16 cellular contexts compared by ENCODE assay signal in genomic region chr1:39386997-39387396, GRCh38.
A peak's percentile ranks its signal among the peaks of the same experiment; 100 is the strongest.
DNase-seq lines count a peak whose midpoint lies in the region; ATAC-seq and TF ChIP-seq lines count a peak whose summit lies in the region.
"Had no signal": no experiment of that assay in that cellular context is flagged by ENCODE, and none has a peak within 500 bp of the region (broad histone marks: within the 10 kb centered on the region; RNA-seq: fewer than 3 reads in every experiment).

No MANE protein-coding gene starts in this region.

- H4K8ac ChIP-seq in IMR-90 (ENCODE audit: low read depth in 2 of 2, low read length in 2 of 2) (peak overlapping the region in 1 of 2 experiments; percentile 59; a peak in 1 of 4 replicates), mesenchymal stem cell (ENCODE audit: low read length) (no peak overlapping the region)

- 0 out of 3 replicates have a peak overlapping the region, but pooled peaks have one; percentile 10 for H2BK15ac ChIP-seq in IMR-90 (ENCODE audit: low read depth, low read length)
- H2BK15ac ChIP-seq in mesenchymal stem cell (ENCODE audit: low read depth, poor library complexity, severe bottlenecking): no peak overlapping the region

- no peak for TF ChIP-seq CTCF in IMR-90 (conservative IDR thresholded peaks at IDR 0.05; ENCODE audit: low read depth, low read length)

- H3K9me3 Mint-ChIP-seq in stimulated activated effector memory CD8-positive, alpha-beta T cell treated with anti-CD3 and anti-CD28 coated beads, Interleukin-12 subunit alpha, Interleukin-12 subunit beta, amount 100 ng/mL, for 72 hours: no peaks in the 10 kb centered on the region
- H3K9me3 Mint-ChIP-seq: CD14-positive monocyte; central memory CD8-positive, alpha-beta T cell had no signal

- DNase-seq in IMR-90 (no peak), mesenchymal stem cell (no peak), posterior cingulate gyrus (no peak), RKO (ENCODE audit: low spot score) (no peak)
- DNase-seq in stimulated activated effector memory CD8-positive, alpha-beta T cell treated with anti-CD3 and anti-CD28 coated beads, Interleukin-12 subunit alpha, Interleukin-12 subunit beta, amount 100 ng/mL, for 72 hours (ENCODE audit: low spot score in 2 of 2): no peak
- DNase-seq: activated CD4-positive, alpha-beta T cell treated with anti-CD3 and anti-CD28 coated beads, Interleukin-2, amount 50 U/mL, for 4 hours; activated T-cell treated with anti-CD3 and anti-CD28 coated beads, Interleukin-2, amount 50 U/mL, for 48 hours; DMS79; effector memory CD4-positive, alpha-beta T cell; Karpas-422; NCI-H1105 had no signal

- peaks cover 15% of the 10 kb centered on the region; the same call in 1 of the 2 replicates for H4K20me1 ChIP-seq in IMR-90 (ENCODE audit: insufficient read depth, low read length)

- H2BK120ac ChIP-seq in IMR-90 (ENCODE audit: low read depth, low read length) (peak overlapping the region; percentile 52), mesenchymal stem cell (ENCODE audit: low read depth, low read length) (no peak overlapping the region)

- H3K79me1 ChIP-seq in IMR-90 (ENCODE audit: low read depth in 1 of 2, low read length in 2 of 2) (peaks cover 15 to 45% of the 10 kb centered on the region in 2 experiments), mesenchymal stem cell (replicated peaks; ENCODE audit: low read length, poor library complexity, severe bottlenecking) (peaks cover 1% of the 10 kb centered on the region)

- ATAC-seq in IMR-90 (ENCODE audit: low read depth) (no peak), GM21390 (IDR thresholded peaks at IDR 0.05; ENCODE audit: unreplicated experiment) (no peak)
- no peak for ATAC-seq in stimulated activated effector memory CD8-positive, alpha-beta T cell treated with anti-CD3 and anti-CD28 coated beads, Interleukin-12 subunit alpha, Interleukin-12 subunit beta, amount 100 ng/mL, for 72 hours

- no TSS peak for BruUV-seq in IMR-90 (replicated peaks; lab: Mats Ljungman, UMichigan)

- H3K27me3 ChIP-seq in IMR-90 (ENCODE audit: control insufficient read depth, insufficient read depth, low read length) (no peaks in the 10 kb centered on the region), mesenchymal stem cell (ENCODE audit: control insufficient read depth in 1 of 2, insufficient read depth in 1 of 2, low read length in 2 of 2) (no peaks in the 10 kb centered on the region)
- H3K27me3 ChIP-seq: tibial nerve had no signal

- H2BK20ac ChIP-seq in IMR-90 (ENCODE audit: low read depth, low read length): peak overlapping the region; percentile 40

- TF ChIP-seq POLR2A in IMR-90 (IDR thresholded peaks at IDR 0.05; ENCODE audit: low read depth, low read length): no peak

- H4K5ac ChIP-seq in IMR-90 (ENCODE audit: low read depth, low read length): no peak overlapping the region

- peak overlapping the region; percentile 32 for H3K27ac Mint-ChIP-seq in stimulated activated effector memory CD8-positive, alpha-beta T cell treated with anti-CD3 and anti-CD28 coated beads, Interleukin-12 subunit alpha, Interleukin-12 subunit beta, amount 100 ng/mL, for 72 hours

- H3K4me2 ChIP-seq in IMR-90 (ENCODE audit: low read depth, low read length) (peak overlapping the region; percentile 20; the same call in 1 of the 2 replicates), mesenchymal stem cell (ENCODE audit: low read length, poor library complexity, severe bottlenecking) (peak overlapping the region; percentile 40)

- H2BK5ac ChIP-seq in IMR-90 (ENCODE audit: low read depth, low read length, poor library complexity, severe bottlenecking) (peak overlapping the region; percentile 81), mesenchymal stem cell (ENCODE audit: low read depth, low read length, poor library complexity, severe bottlenecking) (peak overlapping the region; percentile 39)

- no peak overlapping the region for H2BK12ac ChIP-seq in mesenchymal stem cell (ENCODE audit: low read length in 2 of 2)

- H3K4ac ChIP-seq in IMR-90 (ENCODE audit: low read depth, low read length) (peak overlapping the region; percentile 51), mesenchymal stem cell (ENCODE audit: low read depth in 1 of 2, low read length in 2 of 2) (no peak overlapping the region)

- dilution Hi-C loops in IMR-90 (cut with HindIII; ENCODE audit: low sequenced_read_pairs, unreplicated experiment): no loop called here

- peaks cover 100% of the 10 kb centered on the region for H3K36me3 Mint-ChIP-seq in stimulated activated effector memory CD8-positive, alpha-beta T cell treated with anti-CD3 and anti-CD28 coated beads, Interleukin-12 subunit alpha, Interleukin-12 subunit beta, amount 100 ng/mL, for 72 hours

- H2AFZ ChIP-seq in IMR-90 (replicated peaks; ENCODE audit: low read length, poor library complexity) (no peak overlapping the region), mesenchymal stem cell (ENCODE audit: low read depth, low read length) (no peak overlapping the region)

- H3K4me1 Mint-ChIP-seq in stimulated activated effector memory CD8-positive, alpha-beta T cell treated with anti-CD3 and anti-CD28 coated beads, Interleukin-12 subunit alpha, Interleukin-12 subunit beta, amount 100 ng/mL, for 72 hours: peaks cover 25% of the 10 kb centered on the region

- H3K18ac ChIP-seq in IMR-90 (ENCODE audit: low read depth, low read length): peak overlapping the region; percentile 37; the same call in 1 of the 2 replicates
- peak overlapping the region in 1 of 2 experiments; percentile 70 for H3K18ac ChIP-seq in mesenchymal stem cell (ENCODE audit: low read depth in 1 of 2, low read length in 2 of 2)

- no peak overlapping the region for H3K4me3 Mint-ChIP-seq in stimulated activated effector memory CD8-positive, alpha-beta T cell treated with anti-CD3 and anti-CD28 coated beads, Interleukin-12 subunit alpha, Interleukin-12 subunit beta, amount 100 ng/mL, for 72 hours
- H3K4me3 Mint-ChIP-seq: CD14-positive monocyte; central memory CD8-positive, alpha-beta T cell had no signal

- peaks cover 19% of the 10 kb centered on the region for H3K4me1 ChIP-seq in IMR-90 (ENCODE audit: control insufficient read depth, insufficient read depth, low read length)
- H3K4me1 ChIP-seq in mesenchymal stem cell (ENCODE audit: control insufficient read depth, insufficient read depth, low read depth, low read length): peaks cover 16% of the 10 kb centered on the region

- H3K14ac ChIP-seq in IMR-90 (replicated peaks; ENCODE audit: low read depth, low read length) (peak overlapping the region; percentile 62; the same call in 1 of the 2 replicates), mesenchymal stem cell (ENCODE audit: low read length in 2 of 2) (no peak overlapping the region)

- WGBS in IMR-90 (ENCODE audit: extremely low coverage in 2 of 2, insufficient read length in 1 of 2), 2 experiments: no CpG with 5 or more reads among the region's 5 CpGs
- WGBS in adipose tissue, 3 donors: 52 to 95% (median 86%) methylated on average over 5 of the region's 5 CpGs
- WGBS in mesenchymal stem cell: 100% methylated on average over 4 of the region's 5 CpGs

- in situ Hi-C loops in IMR-90 (cut with MboI; ENCODE audit: low sequenced_read_pairs): no loop called here

- H3K9me3 ChIP-seq in IMR-90 (ENCODE audit: control insufficient read depth, insufficient read depth, low read length): no peaks in the 10 kb centered on the region
- H3K9me3 ChIP-seq in mesenchymal stem cell (ENCODE audit: control insufficient read depth, low read length): no peaks in the 10 kb centered on the region
- H3K9me3 ChIP-seq: tibial nerve had no signal

- H3K56ac ChIP-seq in IMR-90 (ENCODE audit: extremely low read depth, insufficient read depth, low read length): peak overlapping the region; percentile 49; the same call in 1 of the 2 replicates

- CTCF ChIA-PET in IMR-90 (lab: Yijun Ruan, JAX): interaction anchor here (0.6 to 2.5 kb wide), 8 partner anchors 11 to 288 kb away, joined by 3 to 32 read pairs (median 4); no protein-coding TSS in a partner anchor

- H3K4me3 ChIP-seq in IMR-90 (ENCODE audit: insufficient read depth, low read depth, low read length) (no peak overlapping the region), mesenchymal stem cell (ENCODE audit: insufficient read depth in 1 of 2, low read depth in 1 of 2, low read length in 2 of 2) (no peak overlapping the region)
- H3K4me3 ChIP-seq: tibial nerve had no signal

- H2AK5ac ChIP-seq in IMR-90 (ENCODE audit: low read depth, low read length) (0 out of 2 replicates have a peak overlapping the region, but pooled peaks have one; percentile 31), mesenchymal stem cell (ENCODE audit: low read length, severe bottlenecking) (peak overlapping the region; percentile 91)

- no peak overlapping the region for H2AK9ac ChIP-seq in IMR-90 (replicated peaks; ENCODE audit: low read depth, low read length, poor library complexity)

- H3K36me3 ChIP-seq in IMR-90 (ENCODE audit: control insufficient read depth, insufficient read depth, low read length): peaks cover 20% of the 10 kb centered on the region
- H3K36me3 ChIP-seq in mesenchymal stem cell (ENCODE audit: control insufficient read depth in 1 of 2, insufficient read depth in 2 of 2, low read depth in 1 of 2, low read length in 2 of 2): peaks cover 40 to 57% of the 10 kb centered on the region in 2 experiments

- no peak for TF ChIP-seq RAD21 in IMR-90 (IDR thresholded peaks at IDR 0.05; ENCODE audit: low read length)

- H3K9ac ChIP-seq in IMR-90 (ENCODE audit: low read depth, low read length) (no peak overlapping the region), mesenchymal stem cell (ENCODE audit: low read length) (peak overlapping the region; percentile 21)

- H3K23ac ChIP-seq in IMR-90 (ENCODE audit: low read depth, low read length): peak overlapping the region; percentile 4; the same call in 1 of the 2 replicates
- H3K23ac ChIP-seq in mesenchymal stem cell (ENCODE audit: low read length in 2 of 2): no peak overlapping the region

- peaks cover 16% of the 10 kb centered on the region for H3K9me1 ChIP-seq in IMR-90 (ENCODE audit: insufficient read depth, low read length)

- H3K27ac ChIP-seq in IMR-90 (ENCODE audit: insufficient read depth, low read length) (peak overlapping the region; percentile 65), adipose tissue (ENCODE audit: low read depth, low read length) (peak overlapping the region; percentile 1), mesenchymal stem cell (ENCODE audit: low read length, poor library complexity, severe bottlenecking) (peak overlapping the region; percentile 92)
- H3K27ac ChIP-seq: tibial nerve had no signal

- POLR2A ChIA-PET in IMR-90 (lab: Charles Lee; ENCODE audit: unreplicated experiment): no interaction called here

- intact Hi-C loops in IMR-90 (cut with micrococcal nuclease) (loop anchor here (1.0 kb wide), 1 partner anchor 24 kb away; no protein-coding TSS in a partner anchor), posterior cingulate gyrus (cut with DNase I) (no loop called here)

- H4K91ac ChIP-seq in IMR-90 (ENCODE audit: insufficient read depth, low read depth, low read length) (peak overlapping the region; percentile 50), mesenchymal stem cell (ENCODE audit: low read length) (no peak overlapping the region)

TF ChIP-seq in IMR-90, 13 proteins besides CTCF, POLR2A, EP300 and RAD21 (continues in another document):
- TF ChIP-seq RFX5 (IDR thresholded peaks at IDR 0.05; ENCODE audit: low read depth, low read length) (no peak), RCOR1 (IDR thresholded peaks at IDR 0.05; ENCODE audit: insufficient replicate concordance, low read length) (no peak), MAZ (IDR thresholded peaks at IDR 0.05; ENCODE audit: borderline replicate concordance, low read depth, low read length) (no peak), NFE2L2 (IDR thresholded peaks at IDR 0.05; ENCODE audit: low read depth, low read length) (no peak)

Comparison
In these comparisons a context has a peak if more than half of its experiments do, and no peak if none do; other contexts are left out.
1. H3K27ac ChIP-seq: peak in every context shown above with its lines; median percentile 92 in mesenchymal stem cell; 65 in IMR-90; 1 in adipose tissue.